15 cellular contexts compared by ENCODE assay signal in the genomic region with DNA sequence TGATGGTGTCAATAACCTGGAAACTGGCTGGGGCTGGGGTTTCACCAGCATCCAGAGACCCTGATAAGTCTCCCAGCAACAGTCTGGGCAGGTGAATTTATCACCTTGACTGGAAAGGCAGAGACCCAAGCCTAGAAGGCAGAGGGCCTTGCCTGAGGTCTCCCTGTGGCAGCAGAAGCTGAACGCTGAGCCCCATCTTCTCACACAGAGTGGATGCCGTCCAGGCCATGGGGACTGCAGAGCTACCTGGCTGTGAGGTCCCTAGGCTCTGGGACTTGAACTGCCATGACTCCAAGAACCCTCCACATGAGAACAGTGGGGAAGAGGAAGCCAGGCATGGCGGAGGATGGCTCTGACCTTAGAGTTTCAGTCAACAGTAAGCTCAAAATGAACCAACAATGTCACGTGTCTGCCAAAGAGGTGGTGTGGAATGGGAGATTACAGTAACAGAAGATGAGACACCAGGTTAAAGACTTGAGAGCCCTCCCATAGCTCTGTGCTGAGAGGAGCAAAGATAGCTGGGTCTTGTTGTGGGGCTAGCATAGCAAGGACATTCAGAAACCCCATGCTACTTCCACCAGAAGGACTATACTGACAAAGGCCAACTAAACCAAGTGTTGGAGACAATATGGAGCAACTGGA.
DNase-seq lines count a peak whose midpoint lies in the region; ATAC-seq, FAIRE-seq and TF ChIP-seq lines count a peak whose summit lies in the region.
"Had no signal": no experiment of that assay in that cellular context is flagged by ENCODE, and none has a peak within 500 bp of the region (broad histone marks: within the 10 kb centered on the region; RNA-seq: fewer than 3 reads in every experiment).

No MANE protein-coding gene starts in this region.

- ATAC-seq in K562 (peak; percentile 55), GM18520 (IDR thresholded peaks at IDR 0.05; ENCODE audit: unreplicated experiment) (no peak), GM18517 (IDR thresholded peaks at IDR 0.05; ENCODE audit: unreplicated experiment) (no peak)

- no TSS peak for BruUV-seq in K562 (replicated peaks; lab: Mats Ljungman, UMichigan)

- H2AFZ ChIP-seq in K562 (ENCODE audit: low read depth, low read length), result peak overlapping the region; percentile 81
- H2AFZ ChIP-seq: GM23248, PC-9 had no signal

- H3K27ac ChIP-seq in K562 (ENCODE audit: extremely low read depth, low read depth, low read length), result peak overlapping the region; percentile 82
- H3K27ac ChIP-seq: GM23248, PC-9, SK-N-MC had no signal

- H4K20me1 ChIP-seq in K562 (replicated peaks; ENCODE audit: control insufficient read depth, insufficient read depth, low read length), result no peaks in the 10 kb centered on the region

- TF ChIP-seq RAD21 in K562 (CRISPR knock-in tag; conservative IDR thresholded peaks at IDR 0.05 in 1 of 2, IDR thresholded peaks at IDR 0.05 in 1 of 2), result no peak

- peaks cover 46 to 68% of the 10 kb centered on the region in 2 experiments for H3K4me1 ChIP-seq in K562 (replicated peaks in 1 of 2; ENCODE audit: control insufficient read depth in 2 of 2, insufficient read depth in 2 of 2, low read length in 2 of 2)

- in situ Hi-C loops in K562 (cut with MboI), result no loop called here

- DNase-seq in GM04503 (ENCODE audit: low read depth) (peak; percentile 54), HUDEP-2 (lab: John Stamatoyannopoulos, UW; ENCODE audit: unreplicated experiment in 76 of 76) (peak in 63 of 76 experiments; percentile 11 to 82 (median 49)), K562 (ENCODE audit: extremely low read depth in 1 of 4, low spot score in 3 of 4) (peak in 1 of 4 experiments; percentile 38), posterior vena cava (ENCODE audit: low spot score) (peak; percentile 56)
- no peak for DNase-seq in activated naive CD4-positive, alpha-beta T cell (lab: John Stamatoyannopoulos, UW)
- DNase-seq: GM23248, NCI-H146, NCI-H2107, NCI-H345, NCI-H526 treated with DMSO at 0.1 percent for 48 hours, PC-9, T-helper 1 cell had no signal

- H3K9me3 ChIP-seq in K562 (replicated peaks; ENCODE audit: control insufficient read depth, insufficient read depth, low read depth, low read length), result peaks cover 2% of the 10 kb centered on the region; the same call in 1 of the 2 replicates

- TF ChIP-seq POLR2A in K562 (conservative IDR thresholded peaks at IDR 0.05), result no peak

- TF ChIP-seq EP300 in K562 (IDR thresholded peaks at IDR 0.05; ENCODE audit: low read length), result no peak

- TF ChIP-seq CTCF in K562 (IDR thresholded peaks at IDR 0.05 in 2 of 3, conservative IDR thresholded peaks at IDR 0.05 in 1 of 3; ENCODE audit: insufficient read depth in 2 of 3, low read depth in 1 of 3, low read length in 3 of 3), result no peak

- WGBS in K562 (ENCODE audit: insufficient coverage, low coverage, missing lambda C conversion rate), result 0% methylated on average over 4 of the region's 4 CpGs

- H3K36me3 ChIP-seq in K562 (ENCODE audit: control insufficient read depth, insufficient read depth, low read length), result no peaks in the 10 kb centered on the region

- no peak for FAIRE-seq in K562 (lab: Jason Lieb, UNC)

- no peaks in the 10 kb centered on the region for H3K9me1 ChIP-seq in K562 (ENCODE audit: control insufficient read depth, insufficient read depth, low read length)

- no peaks in the 10 kb centered on the region for H3K27me3 ChIP-seq in K562 (ENCODE audit: control insufficient read depth in 2 of 2, insufficient read depth in 2 of 2, low read length in 2 of 2)

- H3K9ac ChIP-seq in K562 (ENCODE audit: insufficient read depth in 1 of 2, low read depth in 2 of 2, low read length in 2 of 2), result peak overlapping the region; percentile 61 to 73; a peak in 3 of 4 replicates
- H3K9ac ChIP-seq: GM23248 had no signal

- intact Hi-C loops in K562 (cut with micrococcal nuclease), result loop anchor here (5.0 to 10.0 kb wide), 2 partner anchors 40 to 108 kb away; a partner anchor contains a TSS
- intact Hi-C loops in posterior vena cava (cut with DNase I), result no loop called here

- POLR2A ChIA-PET in K562 (lab: Yijun Ruan, JAX), result interaction anchor here (0.6 to 1.0 kb wide), 6 partner anchors 10 to 802 kb away, joined by 3 read pairs; no protein-coding TSS in a partner anchor

- peak overlapping the region; percentile 74 for H3K4me2 ChIP-seq in K562 (ENCODE audit: insufficient read depth, low read length)
- H3K4me2 ChIP-seq: PC-9 had no signal

- H3K79me2 ChIP-seq in K562 (ENCODE audit: control insufficient read depth, insufficient read depth, low read length), result no peaks in the 10 kb centered on the region

- CTCF ChIA-PET in K562 (lab: Yijun Ruan, JAX; ENCODE audit: low intra/inter-chr PET ratio), result no interaction called here

- H3K4me3 ChIP-seq in K562, result no peak overlapping the region
- H3K4me3 ChIP-seq: GM23248, PC-9, SK-N-MC had no signal

TF ChIP-seq in K562, 482 proteins besides CTCF, POLR2A, EP300 and RAD21 (continues in another document):
- TF ChIP-seq, protein P1, sequence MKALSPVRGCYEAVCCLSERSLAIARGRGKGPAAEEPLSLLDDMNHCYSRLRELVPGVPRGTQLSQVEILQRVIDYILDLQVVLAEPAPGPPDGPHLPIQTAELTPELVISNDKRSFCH (CRISPR knock-in tag; IDR thresholded peaks at IDR 0.05), result no peak
- TF ChIP-seq, protein P1 (tag; IDR thresholded peaks at IDR 0.05), result peak; percentile 10; the same call in 1 of the 2 replicates
- TF ChIP-seq, protein P2, sequence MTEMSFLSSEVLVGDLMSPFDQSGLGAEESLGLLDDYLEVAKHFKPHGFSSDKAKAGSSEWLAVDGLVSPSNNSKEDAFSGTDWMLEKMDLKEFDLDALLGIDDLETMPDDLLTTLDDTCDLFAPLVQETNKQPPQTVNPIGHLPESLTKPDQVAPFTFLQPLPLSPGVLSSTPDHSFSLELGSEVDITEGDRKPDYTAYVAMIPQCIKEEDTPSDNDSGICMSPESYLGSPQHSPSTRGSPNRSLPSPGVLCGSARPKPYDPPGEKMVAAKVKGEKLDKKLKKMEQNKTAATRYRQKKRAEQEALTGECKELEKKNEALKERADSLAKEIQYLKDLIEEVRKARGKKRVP (CRISPR knock-in tag; IDR thresholded peaks at IDR 0.05), result 0 out of 2 replicates have a peak, but pooled peaks have one; percentile 13
- TF ChIP-seq CREBBP (IDR thresholded peaks at IDR 0.05; ENCODE audit: low read depth, low read length), result no peak
- no peak for TF ChIP-seq RFX5 (IDR thresholded peaks at IDR 0.05; ENCODE audit: low read depth, low read length)
- no peak for TF ChIP-seq NCOA2 (IDR thresholded peaks at IDR 0.05; ENCODE audit: partially characterized antibody in 2 of 2)
- no peak for TF ChIP-seq ILK (tag; IDR thresholded peaks at IDR 0.05; ENCODE audit: borderline replicate concordance, low read depth)
- no peak for TF ChIP-seq ZNF311 (CRISPR knock-in tag; IDR thresholded peaks at IDR 0.05)
- TF ChIP-seq BMI1 (IDR thresholded peaks at IDR 0.05; ENCODE audit: low read length), result no peak
- TF ChIP-seq, protein P3, sequence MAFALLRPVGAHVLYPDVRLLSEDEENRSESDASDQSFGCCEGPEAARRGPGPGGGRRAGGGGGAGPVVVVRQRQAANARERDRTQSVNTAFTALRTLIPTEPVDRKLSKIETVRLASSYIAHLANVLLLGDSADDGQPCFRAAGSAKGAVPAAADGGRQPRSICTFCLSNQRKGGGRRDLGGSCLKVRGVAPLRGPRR (CRISPR knock-in tag; IDR thresholded peaks at IDR 0.05), result no peak
- 0 out of 2 replicates have a peak, but pooled peaks have one; percentile 22 for TF ChIP-seq NR4A1 (CRISPR knock-in tag; IDR thresholded peaks at IDR 0.05)
- TF ChIP-seq NR4A1 (tag; IDR thresholded peaks at IDR 0.05), result no peak
- TF ChIP-seq, protein P4, sequence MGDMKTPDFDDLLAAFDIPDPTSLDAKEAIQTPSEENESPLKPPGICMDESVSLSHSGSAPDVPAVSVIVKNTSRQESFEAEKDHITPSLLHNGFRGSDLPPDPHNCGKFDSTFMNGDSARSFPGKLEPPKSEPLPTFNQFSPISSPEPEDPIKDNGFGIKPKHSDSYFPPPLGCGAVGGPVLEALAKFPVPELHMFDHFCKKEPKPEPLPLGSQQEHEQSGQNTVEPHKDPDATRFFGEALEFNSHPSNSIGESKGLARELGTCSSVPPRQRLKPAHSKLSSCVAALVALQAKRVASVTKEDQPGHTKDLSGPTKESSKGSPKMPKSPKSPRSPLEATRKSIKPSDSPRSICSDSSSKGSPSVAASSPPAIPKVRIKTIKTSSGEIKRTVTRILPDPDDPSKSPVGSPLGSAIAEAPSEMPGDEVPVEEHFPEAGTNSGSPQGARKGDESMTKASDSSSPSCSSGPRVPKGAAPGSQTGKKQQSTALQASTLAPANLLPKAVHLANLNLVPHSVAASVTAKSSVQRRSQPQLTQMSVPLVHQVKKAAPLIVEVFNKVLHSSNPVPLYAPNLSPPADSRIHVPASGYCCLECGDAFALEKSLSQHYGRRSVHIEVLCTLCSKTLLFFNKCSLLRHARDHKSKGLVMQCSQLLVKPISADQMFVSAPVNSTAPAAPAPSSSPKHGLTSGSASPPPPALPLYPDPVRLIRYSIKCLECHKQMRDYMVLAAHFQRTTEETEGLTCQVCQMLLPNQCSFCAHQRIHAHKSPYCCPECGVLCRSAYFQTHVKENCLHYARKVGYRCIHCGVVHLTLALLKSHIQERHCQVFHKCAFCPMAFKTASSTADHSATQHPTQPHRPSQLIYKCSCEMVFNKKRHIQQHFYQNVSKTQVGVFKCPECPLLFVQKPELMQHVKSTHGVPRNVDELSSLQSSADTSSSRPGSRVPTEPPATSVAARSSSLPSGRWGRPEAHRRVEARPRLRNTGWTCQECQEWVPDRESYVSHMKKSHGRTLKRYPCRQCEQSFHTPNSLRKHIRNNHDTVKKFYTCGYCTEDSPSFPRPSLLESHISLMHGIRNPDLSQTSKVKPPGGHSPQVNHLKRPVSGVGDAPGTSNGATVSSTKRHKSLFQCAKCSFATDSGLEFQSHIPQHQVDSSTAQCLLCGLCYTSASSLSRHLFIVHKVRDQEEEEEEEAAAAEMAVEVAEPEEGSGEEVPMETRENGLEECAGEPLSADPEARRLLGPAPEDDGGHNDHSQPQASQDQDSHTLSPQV (IDR thresholded peaks at IDR 0.05), result peak; percentile 41; the same call in 1 of the 2 replicates
- TF ChIP-seq, protein P5, sequence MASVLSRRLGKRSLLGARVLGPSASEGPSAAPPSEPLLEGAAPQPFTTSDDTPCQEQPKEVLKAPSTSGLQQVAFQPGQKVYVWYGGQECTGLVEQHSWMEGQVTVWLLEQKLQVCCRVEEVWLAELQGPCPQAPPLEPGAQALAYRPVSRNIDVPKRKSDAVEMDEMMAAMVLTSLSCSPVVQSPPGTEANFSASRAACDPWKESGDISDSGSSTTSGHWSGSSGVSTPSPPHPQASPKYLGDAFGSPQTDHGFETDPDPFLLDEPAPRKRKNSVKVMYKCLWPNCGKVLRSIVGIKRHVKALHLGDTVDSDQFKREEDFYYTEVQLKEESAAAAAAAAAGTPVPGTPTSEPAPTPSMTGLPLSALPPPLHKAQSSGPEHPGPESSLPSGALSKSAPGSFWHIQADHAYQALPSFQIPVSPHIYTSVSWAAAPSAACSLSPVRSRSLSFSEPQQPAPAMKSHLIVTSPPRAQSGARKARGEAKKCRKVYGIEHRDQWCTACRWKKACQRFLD (CRISPR knock-in tag; IDR thresholded peaks at IDR 0.05), result 0 out of 2 replicates have a peak, but pooled peaks have one; percentile 12

Comparison
In these comparisons a context has a peak if more than half of its experiments do, and no peak if none do; other contexts are left out.
1. DNase-seq: peak in GM04503 (single experiment), HUDEP-2 (63 of 76) and posterior vena cava (single experiment); none in activated naive CD4-positive, alpha-beta T cell (0 of 4).